Comparison of ENCODE assay signal across 8 cellular contexts in the genomic region with DNA sequence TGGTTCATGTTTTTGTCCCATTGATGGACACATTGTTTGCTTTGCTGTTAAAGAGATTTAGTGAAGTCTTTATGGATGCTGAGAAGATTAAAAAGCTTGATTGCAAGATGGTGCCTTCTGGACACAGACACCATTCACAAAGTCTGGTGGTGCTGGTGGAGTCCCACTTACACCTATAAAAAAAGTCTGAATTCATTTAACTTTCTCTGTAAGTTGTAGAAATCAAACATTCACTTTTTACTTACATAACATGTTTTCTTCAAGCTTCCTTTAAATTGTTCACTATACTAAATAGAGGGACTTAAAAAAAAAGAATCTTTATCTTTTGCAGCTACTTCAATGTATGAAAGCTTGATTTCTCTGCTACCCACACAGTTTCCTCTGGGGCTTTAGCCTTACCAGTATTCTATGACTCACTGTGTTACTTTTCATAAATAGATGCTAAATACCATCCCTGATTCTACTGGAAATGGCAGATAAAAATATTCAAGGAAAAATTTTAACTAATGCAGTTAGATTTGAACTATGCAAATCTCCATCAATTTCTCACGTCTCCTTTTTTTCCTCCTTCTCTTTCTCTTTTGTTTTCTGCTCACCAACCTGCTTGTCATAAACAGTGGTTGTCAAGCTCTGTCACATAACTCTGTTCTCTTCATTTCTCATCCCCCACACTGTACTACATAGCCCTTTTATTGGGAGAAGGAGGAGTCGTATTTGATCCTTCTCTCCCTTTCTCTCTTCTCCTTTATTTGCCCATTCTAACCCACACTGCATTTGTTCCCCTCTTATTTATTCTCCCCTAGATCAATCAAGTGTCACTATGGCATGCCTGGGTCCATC.
DNase-seq lines count a peak whose midpoint lies in the region; ATAC-seq and TF ChIP-seq lines count a peak whose summit lies in the region.

No MANE protein-coding gene starts in this region.

- peaks cover 27% of the 10 kb centered on the region for H3K4me1 ChIP-seq in testis

- H3K27me3 Mint-ChIP-seq in activated T-cell treated with anti-CD3 and anti-CD28 coated beads, Interleukin-2, amount 50 U/mL, for 4 hours (ENCODE audit: low read depth): no peaks in the 10 kb centered on the region

- H3K4me1 Mint-ChIP-seq in activated T-cell treated with anti-CD3 and anti-CD28 coated beads, Interleukin-2, amount 50 U/mL, for 4 hours (ENCODE audit: low read depth): peaks cover 54% of the 10 kb centered on the region

- H3K27me3 ChIP-seq in testis: no peaks in the 10 kb centered on the region

- H3K4me3 ChIP-seq in choroid plexus epithelial cell (ENCODE audit: low read depth, low read length) (no peak overlapping the region), testis (no peak overlapping the region)

- no peaks in the 10 kb centered on the region for H3K36me3 ChIP-seq in testis (ENCODE audit: low read depth, missing control alignments)

- ATAC-seq in activated T-cell treated with anti-CD3 and anti-CD28 coated beads, Interleukin-2, amount 50 U/mL, for 4 hours: peak; percentile 58 to 60
- ATAC-seq in HG03520 (IDR thresholded peaks at IDR 0.05; ENCODE audit: unreplicated experiment): peak; percentile 37

- H3K4me3 Mint-ChIP-seq in activated T-cell treated with anti-CD3 and anti-CD28 coated beads, Interleukin-2, amount 50 U/mL, for 4 hours: peak overlapping the region; percentile 58

- TF ChIP-seq CTCF in choroid plexus epithelial cell (conservative IDR thresholded peaks at IDR 0.05; ENCODE audit: low read depth, low read length) (no peak), testis (IDR thresholded peaks at IDR 0.05) (no peak)

- peaks cover under 1% of the 10 kb centered on the region for H3K9me3 Mint-ChIP-seq in activated T-cell treated with anti-CD3 and anti-CD28 coated beads, Interleukin-2, amount 50 U/mL, for 4 hours

- DNase-seq in activated T-cell treated with anti-CD3 and anti-CD28 coated beads, Interleukin-2, amount 50 U/mL, for 4 hours: no peak
- no peak for DNase-seq in activated T-cell treated with anti-CD3 and anti-CD28 coated beads, Interleukin-2, amount 50 U/mL, for 1 hour
- peak; percentile 41 for DNase-seq in choroid plexus epithelial cell (ENCODE audit: low read depth)
- no peak for DNase-seq in testis
- no peak for DNase-seq in posterior cingulate gyrus
- no peak for DNase-seq in iPS-NIHi11 (ENCODE audit: low spot score)
- DNase-seq in NCI-H748 treated with DMSO at 0.1 percent for 48 hours (lab: John Stamatoyannopoulos, UW): no peak

- peak overlapping the region; percentile 7 to 71 for H3K27ac ChIP-seq in testis

- H3K36me3 Mint-ChIP-seq in activated T-cell treated with anti-CD3 and anti-CD28 coated beads, Interleukin-2, amount 50 U/mL, for 4 hours (ENCODE audit: insufficient read depth): peaks cover 1% of the 10 kb centered on the region

- no peaks in the 10 kb centered on the region for H3K9me3 ChIP-seq in testis

- intact Hi-C loops in testis (cut with DNase I; ENCODE audit: low total_unique reads) (loop anchor here (10.0 kb wide), 2 partner anchors 465 to 545 kb away; a partner anchor contains a TSS), posterior cingulate gyrus (cut with DNase I) (loop anchor here (5.0 kb wide), 2 partner anchors 133 to 468 kb away; a partner anchor contains a TSS)

- WGBS in testis, 2 donors: 71 to 72% methylated on average over 2 of the region's 2 CpGs

- TF ChIP-seq POLR2A in testis (IDR thresholded peaks at IDR 0.05): no peak
